1 cellular context compared by ENCODE assay signal in genomic region chr7:106339513-106340246, GRCh38.
TF ChIP-seq lines count a peak whose summit lies in the region.

No MANE protein-coding gene starts in this region.

TF ChIP-seq in SK-N-SH, 30 proteins besides CTCF, POLR2A, EP300 and RAD21 (continued from another document):
- TF ChIP-seq, protein P1, sequence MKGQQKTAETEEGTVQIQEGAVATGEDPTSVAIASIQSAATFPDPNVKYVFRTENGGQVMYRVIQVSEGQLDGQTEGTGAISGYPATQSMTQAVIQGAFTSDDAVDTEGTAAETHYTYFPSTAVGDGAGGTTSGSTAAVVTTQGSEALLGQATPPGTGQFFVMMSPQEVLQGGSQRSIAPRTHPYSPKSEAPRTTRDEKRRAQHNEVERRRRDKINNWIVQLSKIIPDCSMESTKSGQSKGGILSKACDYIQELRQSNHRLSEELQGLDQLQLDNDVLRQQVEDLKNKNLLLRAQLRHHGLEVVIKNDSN (IDR thresholded peaks at IDR 0.05; ENCODE audit: borderline replicate concordance, low read depth), result no peak
